In the genomic region with DNA sequence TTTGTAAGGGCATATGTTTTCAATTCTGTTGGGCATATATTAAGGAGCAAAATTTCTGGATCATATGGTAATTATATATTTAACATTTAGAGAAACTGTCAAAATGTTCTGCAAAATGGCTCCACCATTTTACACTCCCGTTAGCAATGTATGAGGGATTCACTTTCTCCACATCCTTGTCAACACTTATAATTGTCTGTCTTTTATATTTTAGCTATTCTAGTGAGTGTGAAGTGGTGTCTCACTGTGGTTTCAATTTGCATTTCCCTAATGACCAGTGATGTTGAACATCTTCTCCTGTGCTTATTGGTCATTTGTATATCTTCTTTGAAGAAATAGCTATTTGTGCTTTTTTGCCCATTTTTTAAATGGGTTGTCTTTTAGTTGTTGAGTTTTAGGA, we compare ENCODE assay signal across 8 cellular contexts.
"Had no signal": no experiment of that assay in that cellular context is flagged by ENCODE, and none has a peak within 500 bp of the region (broad histone marks: within the 10 kb centered on the region; RNA-seq: fewer than 3 reads in every experiment).

No MANE protein-coding gene starts in this region.

- H3K36me3 ChIP-seq: HAP-1 had no signal

- H3K9me3 Mint-ChIP-seq: GM23338, H9, HFFc6 had no signal

- H3K4me3 Mint-ChIP-seq: GM23338, H9, HFFc6 had no signal

- FAIRE-seq: H1, H54 had no signal

- H3K4me3 ChIP-seq: GM23248, GM23338, HAP-1 had no signal

- H3K4me1 Mint-ChIP-seq: GM23338 had no signal

- H2AFZ ChIP-seq: GM23248, GM23338 had no signal

- H3K9ac ChIP-seq: GM23248 had no signal

- DNase-seq: GOT3 had no signal

- H3K27ac Mint-ChIP-seq: GM23338, H9, HFFc6 had no signal

- H3K4me2 ChIP-seq: GM23338 had no signal

- H3K4me1 ChIP-seq: HAP-1 had no signal

- H3K9me3 ChIP-seq: HAP-1 had no signal

- H3K27ac ChIP-seq: GM23248 had no signal
